22 cellular contexts compared by ENCODE assay signal in the genomic region with DNA sequence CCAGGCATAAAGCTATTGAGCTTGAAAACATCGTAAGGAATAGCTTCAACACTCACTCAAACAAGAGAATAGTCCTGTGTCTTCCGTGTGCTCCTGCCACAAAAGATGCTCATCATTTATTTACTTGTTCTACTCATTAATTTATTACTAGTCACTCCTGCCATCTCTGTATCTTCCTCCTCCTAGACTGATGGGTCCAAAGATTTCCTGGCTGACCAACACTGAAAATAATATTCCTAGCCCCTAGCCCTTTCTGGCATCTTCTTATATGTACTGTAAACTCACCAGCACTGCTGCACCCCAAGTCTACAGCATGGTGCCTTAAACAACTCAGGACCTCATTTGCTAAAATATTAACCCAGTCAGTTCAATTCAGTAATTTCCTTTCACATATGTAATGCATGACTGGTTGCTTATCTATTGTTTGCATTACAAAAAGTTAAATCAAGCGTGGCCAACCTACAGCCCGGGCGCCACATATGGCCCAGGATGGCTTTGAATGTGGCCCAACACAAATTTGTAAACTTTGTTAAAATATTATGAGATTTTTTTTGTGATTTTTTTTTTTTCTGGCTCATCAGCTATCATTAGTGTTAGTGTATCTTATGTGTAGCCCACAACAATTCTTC.
DNase-seq lines count a peak whose midpoint lies in the region; ATAC-seq and TF ChIP-seq lines count a peak whose summit lies in the region.
"Had no signal": no experiment of that assay in that cellular context is flagged by ENCODE, and none has a peak within 500 bp of the region (broad histone marks: within the 10 kb centered on the region; RNA-seq: fewer than 3 reads in every experiment).

No MANE protein-coding gene starts in this region.

- peaks cover 22% of the 10 kb centered on the region for H3K36me3 Mint-ChIP-seq in CD4-positive, CD25-positive, alpha-beta regulatory T cell
- no peaks in the 10 kb centered on the region for H3K36me3 Mint-ChIP-seq in endodermal cell (ENCODE audit: low read depth)

- peaks cover 0 to 2% (median 0%) of the 10 kb centered on the region in 7 donors for H3K9me3 Mint-ChIP-seq in CD4-positive, CD25-positive, alpha-beta regulatory T cell
- no peaks in the 10 kb centered on the region for H3K9me3 Mint-ChIP-seq in endodermal cell
- H3K9me3 Mint-ChIP-seq: dendritic cell treated with granulocyte-macrophage colony-stimulating factor and Interleukin-4, amounts not matched to agents 40 ng/mL and 50 ng/mL, for 4 days; naive B cell had no signal

- no peak for TF ChIP-seq CTCF in endodermal cell (conservative IDR thresholded peaks at IDR 0.05)

- no peak for DNase-seq in CD4-positive, CD25-positive, alpha-beta regulatory T cell
- DNase-seq in DMS53 treated with DMSO at 0.1 percent for 48 hours (lab: John Stamatoyannopoulos, UW; ENCODE audit: unreplicated experiment) (peak; percentile 22), Karpas-422 (peak; percentile 89), endodermal cell (no peak), midbrain (lab: John Stamatoyannopoulos, UW) (no peak), MV-4-11 (lab: John Stamatoyannopoulos, UW) (no peak), HuH-7.5 (ENCODE audit: low spot score) (no peak)
- DNase-seq: adrenal gland; Caco-2; foreskin keratinocyte; kidney glomerular epithelial cell; naive B cell; NCI-H2081 treated with DMSO at 0.1 percent for 48 hours; NCI-H69; pancreas; SHP77; stimulated activated CD4-positive, alpha-beta T cell treated with anti-CD3 and anti-CD28 coated beads, Interleukin-1b, Interleukin-23, amount 100 ng/mL, for 48 hours; stimulated activated naive CD8-positive, alpha-beta T cell treated with anti-CD3 and anti-CD28 coated beads, Interleukin-15, Interleukin-2, amounts not matched to agents 100 U/mL and 50 U/mL, for 24 hours; tibial artery; WERI-Rb-1 had no signal

- WGBS in endodermal cell (ENCODE audit: insufficient coverage in 1 of 2, insufficient read length in 1 of 2), 2 experiments, result 77 to 97% methylated on average over 4 to 5 of the region's 5 CpGs

- H3K27me3 Mint-ChIP-seq in CD4-positive, CD25-positive, alpha-beta regulatory T cell, result no peaks in the 10 kb centered on the region
- no peaks in the 10 kb centered on the region for H3K27me3 Mint-ChIP-seq in endodermal cell (ENCODE audit: insufficient read depth)
- H3K27me3 Mint-ChIP-seq: dendritic cell treated with granulocyte-macrophage colony-stimulating factor and Interleukin-4, amounts not matched to agents 40 ng/mL and 50 ng/mL, for 4 days; naive B cell had no signal

- H2AFZ ChIP-seq in Karpas-422 (ENCODE audit: low read length), result no peak overlapping the region

- no peaks in the 10 kb centered on the region for H3K9me3 ChIP-seq in CD4-positive, CD25-positive, alpha-beta regulatory T cell (ENCODE audit: control insufficient read depth in 2 of 2, low read length in 2 of 2)
- no peaks in the 10 kb centered on the region for H3K9me3 ChIP-seq in Karpas-422 (ENCODE audit: low read length)
- no peaks in the 10 kb centered on the region for H3K9me3 ChIP-seq in endodermal cell (ENCODE audit: control insufficient read depth, low read length)
- H3K9me3 ChIP-seq: adrenal gland, Caco-2, pancreas, tibial artery had no signal

- H3K9ac ChIP-seq in Karpas-422 (ENCODE audit: low read length), result peak overlapping the region; percentile 71
- no peak overlapping the region for H3K9ac ChIP-seq in endodermal cell (ENCODE audit: extremely low read depth, low read length, poor library complexity, severe bottlenecking)

- no peak overlapping the region for H3K4me3 Mint-ChIP-seq in CD4-positive, CD25-positive, alpha-beta regulatory T cell
- no peak overlapping the region for H3K4me3 Mint-ChIP-seq in endodermal cell
- H3K4me3 Mint-ChIP-seq: dendritic cell treated with granulocyte-macrophage colony-stimulating factor and Interleukin-4, amounts not matched to agents 40 ng/mL and 50 ng/mL, for 4 days had no signal

- H4K20me1 ChIP-seq in Karpas-422 (ENCODE audit: insufficient read depth, low read depth, low read length), result no peaks in the 10 kb centered on the region

- H3K27ac ChIP-seq in CD4-positive, CD25-positive, alpha-beta regulatory T cell (ENCODE audit: insufficient read depth, low read length, poor library complexity, severe bottlenecking), result no peak overlapping the region
- peak overlapping the region; percentile 99 for H3K27ac ChIP-seq in Karpas-422 (ENCODE audit: low read length)
- H3K27ac ChIP-seq in endodermal cell (ENCODE audit: low read depth, low read length), result peak overlapping the region; percentile 90
- H3K27ac ChIP-seq: adrenal gland, foreskin keratinocyte, HL-60, pancreas, tibial artery, WERI-Rb-1 had no signal

- H3K27ac Mint-ChIP-seq in CD4-positive, CD25-positive, alpha-beta regulatory T cell, result peak overlapping the region; percentile 3 to 39 (median 10)
- H3K27ac Mint-ChIP-seq in endodermal cell, result no peak overlapping the region
- H3K27ac Mint-ChIP-seq: dendritic cell treated with granulocyte-macrophage colony-stimulating factor and Interleukin-4, amounts not matched to agents 40 ng/mL and 50 ng/mL, for 4 days had no signal

- no peak overlapping the region for H3K4me3 ChIP-seq in CD4-positive, CD25-positive, alpha-beta regulatory T cell (ENCODE audit: low read depth, low read length)
- H3K4me3 ChIP-seq in Karpas-422 (ENCODE audit: low read length), result peak overlapping the region; percentile 55
- H3K4me3 ChIP-seq in endodermal cell (ENCODE audit: low read length), result no peak overlapping the region
- H3K4me3 ChIP-seq: adrenal gland, pancreas, tibial artery had no signal

- peak overlapping the region; percentile 79 for H3K4me2 ChIP-seq in Karpas-422 (ENCODE audit: low read depth, low read length, poor library complexity, severe bottlenecking)

- H3K4me1 ChIP-seq in CD4-positive, CD25-positive, alpha-beta regulatory T cell (ENCODE audit: control insufficient read depth, insufficient read depth, low read length, poor library complexity, severe bottlenecking), result no peaks in the 10 kb centered on the region
- H3K4me1 ChIP-seq in Karpas-422 (ENCODE audit: low read length) (peaks cover 96% of the 10 kb centered on the region), endodermal cell (ENCODE audit: control insufficient read depth, insufficient read depth, low read length) (peaks cover 3% of the 10 kb centered on the region)
- H3K4me1 ChIP-seq: adrenal gland, pancreas, tibial artery had no signal

- no peaks in the 10 kb centered on the region for H3K9me2 ChIP-seq in Karpas-422 (replicated peaks; ENCODE audit: insufficient read depth, low read length)

- no peak for ATAC-seq in CD4-positive, CD25-positive, alpha-beta regulatory T cell (ENCODE audit: low read depth in 2 of 2)
- ATAC-seq: foreskin keratinocyte; pancreas; stimulated activated naive CD8-positive, alpha-beta T cell treated with anti-CD3 and anti-CD28 coated beads, Interleukin-15, Interleukin-2, amounts not matched to agents 100 U/mL and 50 U/mL, for 24 hours had no signal

- H3K27me3 ChIP-seq in CD4-positive, CD25-positive, alpha-beta regulatory T cell (ENCODE audit: control insufficient read depth, insufficient read depth, low read length), result no peaks in the 10 kb centered on the region
- H3K27me3 ChIP-seq in Karpas-422 (ENCODE audit: low read length) (no peaks in the 10 kb centered on the region), endodermal cell (ENCODE audit: control insufficient read depth, insufficient read depth, low read length, poor library complexity, severe bottlenecking) (no peaks in the 10 kb centered on the region)
- H3K27me3 ChIP-seq: adrenal gland, foreskin keratinocyte, pancreas, tibial artery had no signal

- H3K36me3 ChIP-seq in CD4-positive, CD25-positive, alpha-beta regulatory T cell (ENCODE audit: control insufficient read depth, insufficient read depth, low read length), result peaks cover 20% of the 10 kb centered on the region
- H3K36me3 ChIP-seq in Karpas-422 (ENCODE audit: insufficient read depth, low read length), result peaks cover 35% of the 10 kb centered on the region
- no peaks in the 10 kb centered on the region for H3K36me3 ChIP-seq in endodermal cell (ENCODE audit: control insufficient read depth, insufficient read depth, low read length)
- H3K36me3 ChIP-seq: adrenal gland, pancreas had no signal

- peaks cover under 1 to 14% (median 9%) of the 10 kb centered on the region in 4 donors for H3K4me1 Mint-ChIP-seq in CD4-positive, CD25-positive, alpha-beta regulatory T cell
- peaks cover 19% of the 10 kb centered on the region for H3K4me1 Mint-ChIP-seq in endodermal cell

- peaks cover 12% of the 10 kb centered on the region for H3K79me2 ChIP-seq in Karpas-422 (ENCODE audit: low read length)

Comparison
In these comparisons a context has a peak if more than half of its experiments do, and no peak if none do; other contexts are left out.
1. DNase-seq: peak in DMS53 treated with DMSO at 0.1 percent for 48 hours (single experiment) and Karpas-422 (single experiment); none in CD4-positive, CD25-positive, alpha-beta regulatory T cell (0 of 3), endodermal cell (single experiment), midbrain (single experiment), MV-4-11 (single experiment) and HuH-7.5 (single experiment).